In genomic region chr6:150547511-150548222, GRCh38 we compare ENCODE assay signal across 1 cellular context.
TF ChIP-seq lines count a peak whose summit lies in the region.

No MANE protein-coding gene starts in this region.

TF ChIP-seq in WTC11, 78 proteins besides CTCF, POLR2A, EP300 and RAD21 (continued from another document):
- no peak for TF ChIP-seq AFF4 (CRISPR knock-in tag; IDR thresholded peaks at IDR 0.05; ENCODE audit: borderline replicate concordance)
